27 cellular contexts compared by ENCODE assay signal in genomic region chr3:94965867-94966471, GRCh38.
"Had no signal": no experiment of that assay in that cellular context is flagged by ENCODE, and none has a peak within 500 bp of the region (broad histone marks: within the 10 kb centered on the region; RNA-seq: fewer than 3 reads in every experiment).

No MANE protein-coding gene starts in this region.

- H3K4me1 ChIP-seq: foreskin keratinocyte, heart left ventricle, left lung, prostate gland, upper lobe of left lung had no signal

- H3K27ac ChIP-seq: coronary artery, esophagus muscularis mucosa, foreskin keratinocyte, gastroesophageal sphincter, left lung, prostate gland, thoracic aorta, tibial nerve, upper lobe of left lung had no signal

- H3K4me3 ChIP-seq: coronary artery, esophagus muscularis mucosa, gastroesophageal sphincter, heart left ventricle, left lung, prostate gland, thoracic aorta, tibial nerve, upper lobe of left lung had no signal

- H3K4me2 ChIP-seq: hepatocyte had no signal

- H3K9me3 ChIP-seq: esophagus muscularis mucosa, gastroesophageal sphincter, left lung, prostate gland, thoracic aorta, tibial nerve, upper lobe of left lung had no signal

- DNase-seq: dermis blood vessel endothelial cell; effector memory CD4-positive, alpha-beta T cell; foreskin keratinocyte; heart left ventricle; kidney; left lung; mammary epithelial cell; mesendoderm; midbrain; naive thymus-derived CD8-positive, alpha-beta T cell; nephron progenitor cell; nucleus accumbens; right cardiac atrium; small intestine; stimulated activated CD4-positive, alpha-beta T cell treated with anti-CD3 and anti-CD28 coated beads, Interleukin-15, amount 100 ng/mL, for 24 hours; stimulated activated CD4-positive, alpha-beta T cell treated with anti-CD3 and anti-CD28 coated beads, Interleukin-2, amount 100 ng/mL, for 48 hours; stimulated activated naive B cell treated with anti-CD40 and anti-IgM and Interleukin-4, amounts not matched to agents 10 μg/mL and 1 μg/mL and 100 μg/mL, for 72 hours; upper lobe of left lung had no signal

- ATAC-seq: foreskin keratinocyte; gastroesophageal sphincter; heart left ventricle; left lung; naive thymus-derived CD8-positive, alpha-beta T cell; right cardiac atrium; stimulated activated naive B cell treated with anti-CD40 and anti-IgM and Interleukin-4, amounts not matched to agents 10 μg/mL and 1 μg/mL and 100 μg/mL, for 72 hours had no signal

- FAIRE-seq: endothelial cell of umbilical vein, kidney, small intestine, urothelium cell line had no signal
